In genomic region chr12:92034858-92035401, GRCh38 we compare ENCODE assay signal across 1 cellular context.
TF ChIP-seq lines count a peak whose summit lies in the region.

No MANE protein-coding gene starts in this region.

TF ChIP-seq in HepG2, 621 proteins besides CTCF, POLR2A, EP300 and RAD21 (continued from another document and continues in another):
- TF ChIP-seq MBD4 (IDR thresholded peaks at IDR 0.05; ENCODE audit: borderline replicate concordance, low read length): no peak
- no peak for TF ChIP-seq IKZF4 (CRISPR knock-in tag; IDR thresholded peaks at IDR 0.05; ENCODE audit: borderline replicate concordance, low read depth, not compliant biosample characterization)
- TF ChIP-seq, protein P1, sequence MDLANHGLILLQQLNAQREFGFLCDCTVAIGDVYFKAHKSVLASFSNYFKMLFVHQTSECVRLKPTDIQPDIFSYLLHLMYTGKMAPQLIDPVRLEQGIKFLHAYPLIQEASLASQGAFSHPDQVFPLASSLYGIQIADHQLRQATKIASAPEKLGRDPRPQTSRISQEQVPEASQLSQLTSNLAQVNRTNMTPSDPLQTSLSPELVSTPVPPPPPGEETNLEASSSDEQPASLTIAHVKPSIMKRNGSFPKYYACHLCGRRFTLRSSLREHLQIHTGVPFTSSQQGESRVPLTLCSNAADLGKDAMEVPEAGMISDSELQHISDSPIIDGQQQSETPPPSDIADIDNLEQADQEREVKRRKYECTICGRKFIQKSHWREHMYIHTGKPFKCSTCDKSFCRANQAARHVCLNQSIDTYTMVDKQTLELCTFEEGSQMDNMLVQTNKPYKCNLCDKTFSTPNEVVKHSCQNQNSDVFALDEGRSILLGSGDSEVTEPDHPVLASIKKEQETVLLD (CRISPR knock-in tag; IDR thresholded peaks at IDR 0.05; ENCODE audit: low read depth): no peak
- no peak for TF ChIP-seq HHEX (CRISPR knock-in tag; IDR thresholded peaks at IDR 0.05)
- TF ChIP-seq, protein P2, sequence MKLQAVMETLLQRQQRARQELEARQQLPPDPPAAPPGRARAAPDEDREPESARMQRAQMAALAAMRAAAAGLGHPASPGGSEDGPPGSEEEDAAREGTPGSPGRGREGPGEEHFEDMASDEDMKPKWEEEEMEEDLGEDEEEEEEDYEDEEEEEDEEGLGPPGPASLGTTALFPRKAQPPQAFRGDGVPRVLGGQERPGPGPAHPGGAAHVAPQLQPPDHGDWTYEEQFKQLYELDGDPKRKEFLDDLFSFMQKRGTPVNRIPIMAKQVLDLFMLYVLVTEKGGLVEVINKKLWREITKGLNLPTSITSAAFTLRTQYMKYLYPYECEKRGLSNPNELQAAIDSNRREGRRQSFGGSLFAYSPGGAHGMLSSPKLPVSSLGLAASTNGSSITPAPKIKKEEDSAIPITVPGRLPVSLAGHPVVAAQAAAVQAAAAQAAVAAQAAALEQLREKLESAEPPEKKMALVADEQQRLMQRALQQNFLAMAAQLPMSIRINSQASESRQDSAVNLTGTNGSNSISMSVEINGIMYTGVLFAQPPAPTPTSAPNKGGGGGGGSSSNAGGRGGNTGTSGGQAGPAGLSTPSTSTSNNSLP (IDR thresholded peaks at IDR 0.05; ENCODE audit: low read depth, low read length): no peak
- TF ChIP-seq SALL2 (CRISPR knock-in tag; IDR thresholded peaks at IDR 0.05): no peak
- no peak for TF ChIP-seq AKAP8 (CRISPR knock-in tag; IDR thresholded peaks at IDR 0.05)
- no peak for TF ChIP-seq ZNF136 (CRISPR knock-in tag; IDR thresholded peaks at IDR 0.05; ENCODE audit: low read depth)
- no peak for TF ChIP-seq ZNF83 (CRISPR knock-in tag; IDR thresholded peaks at IDR 0.05; ENCODE audit: borderline replicate concordance)
- TF ChIP-seq ZNF607 (CRISPR knock-in tag; IDR thresholded peaks at IDR 0.05; ENCODE audit: borderline replicate concordance): peak; percentile 65; the same call in 1 of the 2 replicates
- peak; percentile 77 for TF ChIP-seq ZNF12 (CRISPR knock-in tag; IDR thresholded peaks at IDR 0.05)
- no peak for TF ChIP-seq ZNF180 (CRISPR knock-in tag; IDR thresholded peaks at IDR 0.05; ENCODE audit: borderline replicate concordance, low read depth)
- no peak for TF ChIP-seq SETDB1 (CRISPR knock-in tag; IDR thresholded peaks at IDR 0.05; ENCODE audit: borderline replicate concordance)
- no peak for TF ChIP-seq FOXP1 (IDR thresholded peaks at IDR 0.05)
- TF ChIP-seq FOXP1 (CRISPR knock-in tag; IDR thresholded peaks at IDR 0.05): peak; percentile 76
- no peak for TF ChIP-seq ZNF3 (CRISPR knock-in tag; IDR thresholded peaks at IDR 0.05)
- TF ChIP-seq ZNF224 (CRISPR knock-in tag; IDR thresholded peaks at IDR 0.05): no peak
- TF ChIP-seq SRY (CRISPR knock-in tag; IDR thresholded peaks at IDR 0.05): no peak
- TF ChIP-seq, protein P3, sequence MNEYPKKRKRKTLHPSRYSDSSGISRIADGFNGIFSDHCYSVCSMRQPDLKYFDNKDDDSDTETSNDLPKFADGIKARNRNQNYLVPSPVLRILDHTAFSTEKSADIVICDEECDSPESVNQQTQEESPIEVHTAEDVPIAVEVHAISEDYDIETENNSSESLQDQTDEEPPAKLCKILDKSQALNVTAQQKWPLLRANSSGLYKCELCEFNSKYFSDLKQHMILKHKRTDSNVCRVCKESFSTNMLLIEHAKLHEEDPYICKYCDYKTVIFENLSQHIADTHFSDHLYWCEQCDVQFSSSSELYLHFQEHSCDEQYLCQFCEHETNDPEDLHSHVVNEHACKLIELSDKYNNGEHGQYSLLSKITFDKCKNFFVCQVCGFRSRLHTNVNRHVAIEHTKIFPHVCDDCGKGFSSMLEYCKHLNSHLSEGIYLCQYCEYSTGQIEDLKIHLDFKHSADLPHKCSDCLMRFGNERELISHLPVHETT (CRISPR knock-in tag; conservative IDR thresholded peaks at IDR 0.05): no peak
- no peak for TF ChIP-seq ZNF225 (CRISPR knock-in tag; IDR thresholded peaks at IDR 0.05)
- peak; percentile 80 for TF ChIP-seq FOXO1 (CRISPR knock-in tag; IDR thresholded peaks at IDR 0.05)
- TF ChIP-seq TCF7L2 (IDR thresholded peaks at IDR 0.05; ENCODE audit: low read depth, low read length): no peak
- peak; percentile 64; the same call in 1 of the 2 replicates for TF ChIP-seq PRDM10 (CRISPR knock-in tag; IDR thresholded peaks at IDR 0.05; ENCODE audit: low read depth)
- TF ChIP-seq ZNF792 (CRISPR knock-in tag; IDR thresholded peaks at IDR 0.05): peak; percentile 67; the same call in 1 of the 2 replicates
- TF ChIP-seq MED1 (CRISPR knock-in tag; IDR thresholded peaks at IDR 0.05): peak; percentile 74
- TF ChIP-seq TEAD3 (CRISPR knock-in tag; optimal IDR thresholded peaks at IDR 0.05; ENCODE audit: borderline replicate concordance): peak; percentile 90
- peak; percentile 92 for TF ChIP-seq GATAD2A (CRISPR knock-in tag; IDR thresholded peaks at IDR 0.05)
- TF ChIP-seq, protein P4, sequence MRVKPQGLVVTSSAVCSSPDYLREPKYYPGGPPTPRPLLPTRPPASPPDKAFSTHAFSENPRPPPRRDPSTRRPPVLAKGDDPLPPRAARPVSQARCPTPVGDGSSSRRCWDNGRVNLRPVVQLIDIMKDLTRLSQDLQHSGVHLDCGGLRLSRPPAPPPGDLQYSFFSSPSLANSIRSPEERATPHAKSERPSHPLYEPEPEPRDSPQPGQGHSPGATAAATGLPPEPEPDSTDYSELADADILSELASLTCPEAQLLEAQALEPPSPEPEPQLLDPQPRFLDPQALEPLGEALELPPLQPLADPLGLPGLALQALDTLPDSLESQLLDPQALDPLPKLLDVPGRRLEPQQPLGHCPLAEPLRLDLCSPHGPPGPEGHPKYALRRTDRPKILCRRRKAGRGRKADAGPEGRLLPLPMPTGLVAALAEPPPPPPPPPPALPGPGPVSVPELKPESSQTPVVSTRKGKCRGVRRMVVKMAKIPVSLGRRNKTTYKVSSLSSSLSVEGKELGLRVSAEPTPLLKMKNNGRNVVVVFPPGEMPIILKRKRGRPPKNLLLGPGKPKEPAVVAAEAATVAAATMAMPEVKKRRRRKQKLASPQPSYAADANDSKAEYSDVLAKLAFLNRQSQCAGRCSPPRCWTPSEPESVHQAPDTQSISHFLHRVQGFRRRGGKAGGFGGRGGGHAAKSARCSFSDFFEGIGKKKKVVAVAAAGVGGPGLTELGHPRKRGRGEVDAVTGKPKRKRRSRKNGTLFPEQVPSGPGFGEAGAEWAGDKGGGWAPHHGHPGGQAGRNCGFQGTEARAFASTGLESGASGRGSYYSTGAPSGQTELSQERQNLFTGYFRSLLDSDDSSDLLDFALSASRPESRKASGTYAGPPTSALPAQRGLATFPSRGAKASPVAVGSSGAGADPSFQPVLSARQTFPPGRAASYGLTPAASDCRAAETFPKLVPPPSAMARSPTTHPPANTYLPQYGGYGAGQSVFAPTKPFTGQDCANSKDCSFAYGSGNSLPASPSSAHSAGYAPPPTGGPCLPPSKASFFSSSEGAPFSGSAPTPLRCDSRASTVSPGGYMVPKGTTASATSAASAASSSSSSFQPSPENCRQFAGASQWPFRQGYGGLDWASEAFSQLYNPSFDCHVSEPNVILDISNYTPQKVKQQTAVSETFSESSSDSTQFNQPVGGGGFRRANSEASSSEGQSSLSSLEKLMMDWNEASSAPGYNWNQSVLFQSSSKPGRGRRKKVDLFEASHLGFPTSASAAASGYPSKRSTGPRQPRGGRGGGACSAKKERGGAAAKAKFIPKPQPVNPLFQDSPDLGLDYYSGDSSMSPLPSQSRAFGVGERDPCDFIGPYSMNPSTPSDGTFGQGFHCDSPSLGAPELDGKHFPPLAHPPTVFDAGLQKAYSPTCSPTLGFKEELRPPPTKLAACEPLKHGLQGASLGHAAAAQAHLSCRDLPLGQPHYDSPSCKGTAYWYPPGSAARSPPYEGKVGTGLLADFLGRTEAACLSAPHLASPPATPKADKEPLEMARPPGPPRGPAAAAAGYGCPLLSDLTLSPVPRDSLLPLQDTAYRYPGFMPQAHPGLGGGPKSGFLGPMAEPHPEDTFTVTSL (CRISPR knock-in tag; IDR thresholded peaks at IDR 0.05; ENCODE audit: borderline replicate concordance): peak; percentile 67; the same call in 1 of the 2 replicates
- no peak for TF ChIP-seq ZNF670 (CRISPR knock-in tag; IDR thresholded peaks at IDR 0.05; ENCODE audit: borderline replicate concordance)
- TF ChIP-seq ZSCAN21 (CRISPR knock-in tag; IDR thresholded peaks at IDR 0.05; ENCODE audit: borderline replicate concordance): no peak
- TF ChIP-seq GFI1 (CRISPR knock-in tag; IDR thresholded peaks at IDR 0.05; ENCODE audit: borderline replicate concordance): peak; percentile 24; the same call in 1 of the 2 replicates
- peak; percentile 30; the same call in 1 of the 2 replicates for TF ChIP-seq PBX2 (CRISPR knock-in tag; IDR thresholded peaks at IDR 0.05)
- TF ChIP-seq ZNF816 (CRISPR knock-in tag; IDR thresholded peaks at IDR 0.05; ENCODE audit: borderline replicate concordance): 0 out of 2 replicates have a peak, but pooled peaks have one; percentile 10
- TF ChIP-seq YY1 (IDR thresholded peaks at IDR 0.05; ENCODE audit: insufficient read depth, insufficient replicate concordance, low read depth, low read length): no peak
- TF ChIP-seq SRF (IDR thresholded peaks at IDR 0.05; ENCODE audit: low read depth, low read length): no peak
- TF ChIP-seq MXI1 (IDR thresholded peaks at IDR 0.05; ENCODE audit: borderline replicate concordance, low read depth, low read length): peak; percentile 69; the same call in 1 of the 3 replicates
- TF ChIP-seq MAX (IDR thresholded peaks at IDR 0.05): peak; percentile 95
- 0 out of 2 replicates have a peak, but pooled peaks have one; percentile 18 for TF ChIP-seq IRF2 (CRISPR knock-in tag; IDR thresholded peaks at IDR 0.05)
- TF ChIP-seq PHF21A (CRISPR knock-in tag; IDR thresholded peaks at IDR 0.05): no peak
- TF ChIP-seq CREB1 (IDR thresholded peaks at IDR 0.05): no peak
- TF ChIP-seq CREB1 (CRISPR knock-in tag; IDR thresholded peaks at IDR 0.05): peak; percentile 43; the same call in 1 of the 2 replicates
- TF ChIP-seq ZNF644 (CRISPR knock-in tag; IDR thresholded peaks at IDR 0.05; ENCODE audit: low read depth): peak; percentile 47; the same call in 1 of the 2 replicates
- peak; percentile 64 for TF ChIP-seq TARDBP (CRISPR knock-in tag; IDR thresholded peaks at IDR 0.05)
- TF ChIP-seq CBX5 (CRISPR knock-in tag; IDR thresholded peaks at IDR 0.05; ENCODE audit: borderline replicate concordance): peak; percentile 81; the same call in 1 of the 2 replicates
- 0 out of 2 replicates have a peak, but pooled peaks have one; percentile 44 for TF ChIP-seq GATAD1 (CRISPR knock-in tag; IDR thresholded peaks at IDR 0.05)
- no peak for TF ChIP-seq SRSF9 (IDR thresholded peaks at IDR 0.05; ENCODE audit: borderline replicate concordance, insufficient read depth, low read depth, low read length, poor library complexity, severe bottlenecking)
- TF ChIP-seq SCMH1 (CRISPR knock-in tag; IDR thresholded peaks at IDR 0.05; ENCODE audit: borderline replicate concordance): no peak
- no peak for TF ChIP-seq MAZ (IDR thresholded peaks at IDR 0.05; ENCODE audit: borderline replicate concordance, low read depth, low read length)
- 0 out of 2 replicates have a peak, but pooled peaks have one; percentile 36 for TF ChIP-seq MAZ (CRISPR knock-in tag; IDR thresholded peaks at IDR 0.05; ENCODE audit: low read depth)
- 0 out of 2 replicates have a peak, but pooled peaks have one; percentile 46 for TF ChIP-seq TGIF2 (CRISPR knock-in tag; IDR thresholded peaks at IDR 0.05)
- no peak for TF ChIP-seq THYN1 (CRISPR knock-in tag; IDR thresholded peaks at IDR 0.05; ENCODE audit: borderline replicate concordance, low read depth)
- 0 out of 2 replicates have a peak, but pooled peaks have one; percentile 64 for TF ChIP-seq DMAP1 (CRISPR knock-in tag; IDR thresholded peaks at IDR 0.05)
- TF ChIP-seq NFIB (CRISPR knock-in tag; IDR thresholded peaks at IDR 0.05; ENCODE audit: borderline replicate concordance): no peak
- no peak for TF ChIP-seq EZH2 (conservative IDR thresholded peaks at IDR 0.05; ENCODE audit: low read depth, low read length)
